In genomic region chr6:75601608-75602163, GRCh38 we compare ENCODE assay signal across 8 cellular contexts. TPM values are rescaled to one million over a fixed set of nuclear protein-coding genes. Genes with fewer than 3 reads are reported as not detected.
DNase-seq lines count a peak whose midpoint lies in the region; ATAC-seq and TF ChIP-seq lines count a peak whose summit lies in the region.

TSS of gene SENP6 (plus strand) at chr6:75601880. CDS start at chr6:75602525, 645 bp downstream.

- peaks cover 16 to 20% of the 10 kb centered on the region in 2 donors for H3K36me3 Mint-ChIP-seq in activated naive CD4-positive, alpha-beta T cell treated with anti-CD3 and anti-CD28 coated beads, Interleukin-2, amount 50 U/mL, for 72 hours
- peaks cover 7% of the 10 kb centered on the region for H3K36me3 Mint-ChIP-seq in osteocyte (ENCODE audit: unreplicated experiment)

- peak within 1 kb of the TSS; percentile 98 for H3K9ac ChIP-seq in GM23248

- 1% methylated on average over 28 to 52 of the region's 67 CpGs for WGBS in GM23248 (ENCODE audit: low coverage in 1 of 2, low lambda C conversion rate in 2 of 2, missing lambda C conversion rate in 2 of 2), 2 experiments
- WGBS in testis, 2 donors, result 0 to 1% methylated on average over 5 to 30 of the region's 67 CpGs

- ATAC-seq in activated naive CD4-positive, alpha-beta T cell treated with anti-CD3 and anti-CD28 coated beads, Interleukin-2, amount 50 U/mL, for 72 hours, result peak; percentile 78 to 81

- H3K4me1 ChIP-seq in GM23248 (ENCODE audit: insufficient read depth) (peaks cover 13% of the 10 kb centered on the region; the same call in 1 of the 2 replicates), testis (peaks cover 24% of the 10 kb centered on the region)

- intact Hi-C loops in testis (cut with DNase I; ENCODE audit: low total_unique reads), result no loop called here

- TF ChIP-seq POLR2A in testis (IDR thresholded peaks at IDR 0.05), result no peak

- H3K27ac Mint-ChIP-seq in activated naive CD4-positive, alpha-beta T cell treated with anti-CD3 and anti-CD28 coated beads, Interleukin-2, amount 50 U/mL, for 72 hours, result peak within 1 kb of the TSS; percentile 98
- H3K27ac Mint-ChIP-seq in osteocyte (ENCODE audit: unreplicated experiment), result peak within 1 kb of the TSS; percentile 99

- in situ Hi-C loops in G401 (cut with HindIII; ENCODE audit: low sequenced_read_pairs) (no loop called here), GM23248 (cut with MboI) (no loop called here)

- H3K9me2 ChIP-seq in GM23248 (ENCODE audit: insufficient read depth), result no peaks in the 10 kb centered on the region

- no peaks in the 10 kb centered on the region for H3K9me3 Mint-ChIP-seq in activated naive CD4-positive, alpha-beta T cell treated with anti-CD3 and anti-CD28 coated beads, Interleukin-2, amount 50 U/mL, for 72 hours
- peaks cover 5% of the 10 kb centered on the region for H3K9me3 Mint-ChIP-seq in osteocyte (ENCODE audit: unreplicated experiment)

- peak within 1 kb of the TSS; percentile 97 for H3K4me2 ChIP-seq in GM23248 (ENCODE audit: unreplicated experiment)

- peaks cover 20% of the 10 kb centered on the region; the same call in 1 of the 2 replicates for H3F3A ChIP-seq in GM23248 (ENCODE audit: insufficient read depth)

- peak within 1 kb of the TSS; percentile 96 for H2AFZ ChIP-seq in GM23248

- peaks cover 39% of the 10 kb centered on the region for H3K4me1 Mint-ChIP-seq in osteocyte (ENCODE audit: unreplicated experiment)

- H3K36me3 ChIP-seq in GM23248 (ENCODE audit: low read depth), result no peaks in the 10 kb centered on the region
- no peaks in the 10 kb centered on the region for H3K36me3 ChIP-seq in testis (ENCODE audit: low read depth, missing control alignments)

- peaks cover 4% of the 10 kb centered on the region; the same call in 1 of the 2 replicates for H4K20me1 ChIP-seq in GM23248 (ENCODE audit: insufficient read depth)

- TF ChIP-seq CTCF in osteocyte (IDR thresholded peaks at IDR 0.05) (no peak), testis (IDR thresholded peaks at IDR 0.05) (no peak)

- no peaks in the 10 kb centered on the region for H3K27me3 ChIP-seq in GM23248 (replicated peaks; ENCODE audit: insufficient read depth)
- H3K27me3 ChIP-seq in testis, result no peaks in the 10 kb centered on the region

- H3K4me3 Mint-ChIP-seq in osteocyte (ENCODE audit: unreplicated experiment), result peak within 1 kb of the TSS; percentile 98

- peaks cover 69% of the 10 kb centered on the region for H3K79me2 ChIP-seq in GM23248 (ENCODE audit: insufficient read depth)

- H3K27ac ChIP-seq in GM23248 (peak within 1 kb of the TSS; percentile 89), testis (peak within 1 kb of the TSS; percentile 99 to 100)

- H3K4me3 ChIP-seq in GM23248, result peak within 1 kb of the TSS; percentile 81
- peak within 1 kb of the TSS; percentile 64 to 88 for H3K4me3 ChIP-seq in testis

- no peaks in the 10 kb centered on the region for H3K27me3 Mint-ChIP-seq in osteocyte (ENCODE audit: unreplicated experiment)

- no peaks in the 10 kb centered on the region for H3K9me3 ChIP-seq in GM23248 (ENCODE audit: low read depth)
- no peaks in the 10 kb centered on the region for H3K9me3 ChIP-seq in testis

- DNase-seq in G401 (ENCODE audit: low spot score), result peak; percentile 69
- peak; percentile 89 for DNase-seq in GM23248
- peak; percentile 62 to 63 for DNase-seq in Kasumi-1 (lab: John Stamatoyannopoulos, UW)
- peak; percentile 71 for DNase-seq in SKM-1 treated with dmso at 0.1 percent for 144 hours (lab: John Stamatoyannopoulos, UW; ENCODE audit: unreplicated experiment)
- peak; percentile 64 to 77 for DNase-seq in activated naive CD4-positive, alpha-beta T cell treated with anti-CD3 and anti-CD28 coated beads, Interleukin-2, amount 50 U/mL, for 72 hours (ENCODE audit: low spot score in 2 of 2)
- DNase-seq in glomerular visceral epithelial cell (ENCODE audit: extremely low spot score), result peak; percentile 86
- peak; percentile 94 for DNase-seq in osteocyte (ENCODE audit: extremely low spot score, unreplicated experiment)
- DNase-seq in testis, result peak; percentile 80

RNA-seq across cellular contexts. Expression of gene SENP6, which starts in this region (rescaled TPM):
- total RNA-seq in G401 (2014; rRNA removed; shearing (Covaris generic)), result 52.4 and 72.3 TPM in 2 replicates
- total RNA-seq in GM23248 (2014; rRNA removed; shearing (Covaris generic)), result 50.8 and 67.9 TPM in 2 replicates
- 43.1 and 45.8 TPM in 2 replicates for polyA plus RNA-seq in GM23248 (2016; fragmentation: Nextera tagmentation; extraction: Ambion mirVana)
- total RNA-seq in activated naive CD4-positive, alpha-beta T cell treated with anti-CD3 and anti-CD28 coated beads, Interleukin-2, amount 50 U/mL, for 72 hours, result 10 to 100 TPM; 63.0 to 75.4 TPM
- total RNA-seq in osteocyte, result 95.0 and 101 TPM in 2 replicates
- 100 to 1,000 TPM; 151 to 152 TPM for total RNA-seq in testis
- 42.7 TPM for polyA plus RNA-seq in testis (ENCODE audit: insufficient read depth, low read depth, low replicate concordance)

Comparison
In these comparisons a context has a peak if more than half of its experiments do, and no peak if none do; other contexts are left out.
1. Peak in every context shown above with its lines: DNase-seq, ATAC-seq, H3K4me3 ChIP-seq and H3K27ac ChIP-seq.